ENCODE assay signal across 19 cellular contexts in the genomic region with DNA sequence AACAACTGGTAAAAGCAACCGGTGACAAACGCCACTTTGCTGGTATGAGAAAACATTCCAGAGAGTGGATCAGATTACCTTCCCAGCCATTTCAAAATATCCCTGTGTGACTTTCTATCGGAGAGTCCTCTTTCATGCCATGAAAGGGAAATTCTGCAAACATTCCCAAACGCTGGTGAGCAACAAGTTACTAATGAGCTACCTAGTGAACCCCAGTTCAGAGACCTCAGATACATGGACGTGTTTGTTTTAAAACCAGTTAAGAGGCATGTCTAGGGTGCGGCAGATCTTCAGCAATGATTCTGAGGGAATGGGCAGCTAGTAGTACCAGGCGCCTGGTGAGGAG.
"Had no signal": no experiment of that assay in that cellular context is flagged by ENCODE, and none has a peak within 500 bp of the region (broad histone marks: within the 10 kb centered on the region; RNA-seq: fewer than 3 reads in every experiment).

No MANE protein-coding gene starts in this region.

- ATAC-seq: left cardiac atrium; mucosa of descending colon; natural killer cell treated with Interleukin-12 subunit alpha and Interleukin-12 subunit beta and Interleukin-15 and Interleukin-18, amount 100 ng/mL, for 72 hours; upper lobe of right lung had no signal

- H3K4me1 Mint-ChIP-seq: activated CD4-positive, alpha-beta T cell treated with anti-CD3 and anti-CD28 coated beads, Interleukin-2, amount 10 ng/mL, durations not matched to agents 24 days and 14 days; activated naive CD4-positive, alpha-beta T cell treated with anti-CD3 and anti-CD28 coated beads, Interleukin-2, amount 50 U/mL, for 24 hours had no signal

- H3K4me1 ChIP-seq: suprapubic skin, upper lobe of right lung had no signal

- H3K36me3 ChIP-seq: ovary, suprapubic skin, upper lobe of right lung had no signal

- H3K27ac ChIP-seq: ovary, suprapubic skin, upper lobe of right lung had no signal

- H3K36me3 Mint-ChIP-seq: activated naive CD4-positive, alpha-beta T cell treated with anti-CD3 and anti-CD28 coated beads, Interleukin-2, amount 50 U/mL, for 24 hours; brain; natural killer cell treated with Interleukin-12 subunit alpha and Interleukin-12 subunit beta and Interleukin-15 and Interleukin-18, amount 100 ng/mL, for 72 hours had no signal

- H3K9me3 ChIP-seq: mucosa of descending colon, ovary, suprapubic skin, upper lobe of right lung had no signal

- H3K9me3 Mint-ChIP-seq: activated CD4-positive, alpha-beta T cell treated with anti-CD3 and anti-CD28 coated beads, Interleukin-2, amount 10 ng/mL, durations not matched to agents 24 days and 14 days; activated naive CD4-positive, alpha-beta T cell treated with anti-CD3 and anti-CD28 coated beads, Interleukin-2, amount 50 U/mL, for 24 hours had no signal

- H3K27ac Mint-ChIP-seq: activated CD4-positive, alpha-beta T cell treated with anti-CD3 and anti-CD28 coated beads, Interleukin-2, amount 10 ng/mL, durations not matched to agents 24 days and 14 days; activated naive CD4-positive, alpha-beta T cell treated with anti-CD3 and anti-CD28 coated beads, Interleukin-2, amount 50 U/mL, for 24 hours; natural killer cell treated with Interleukin-12 subunit alpha and Interleukin-12 subunit beta and Interleukin-15 and Interleukin-18, amount 100 ng/mL, for 72 hours had no signal

- H3K27me3 ChIP-seq: ovary, suprapubic skin, upper lobe of right lung had no signal

- H3K4me3 Mint-ChIP-seq: activated CD4-positive, alpha-beta T cell treated with anti-CD3 and anti-CD28 coated beads, Interleukin-2, amount 10 ng/mL, durations not matched to agents 24 days and 14 days; activated naive CD4-positive, alpha-beta T cell treated with anti-CD3 and anti-CD28 coated beads, Interleukin-2, amount 50 U/mL, for 24 hours; natural killer cell treated with Interleukin-12 subunit alpha and Interleukin-12 subunit beta and Interleukin-15 and Interleukin-18, amount 100 ng/mL, for 72 hours had no signal

- H3K4me3 ChIP-seq: lung, mucosa of descending colon, ovary, suprapubic skin, upper lobe of right lung had no signal

- DNase-seq: activated CD4-positive, alpha-beta T cell treated with anti-CD3 and anti-CD28 coated beads, Interleukin-2, amount 10 ng/mL, durations not matched to agents 24 days and 14 days; activated CD8-positive, alpha-beta memory T cell treated with anti-CD3 and anti-CD28 coated beads for 24 hours; activated T-cell treated with anti-CD3 and anti-CD28 coated beads for 4 hours; amniotic stem cell; dermis blood vessel endothelial cell; erythroblast; hippocampal formation; left cardiac atrium; mucosa of descending colon; ovary; stimulated activated CD4-positive, alpha-beta T cell treated with anti-CD3 and anti-CD28 coated beads, Interleukin-2, amount 100 ng/mL, for 48 hours; stimulated activated naive CD4-positive, alpha-beta T cell treated with Interleukin-2 at 50 U/mL for 16 hours; T-helper 1 cell; upper lobe of right lung had no signal
